Comparison of ENCODE assay signal across 10 cellular contexts in the genomic region with DNA sequence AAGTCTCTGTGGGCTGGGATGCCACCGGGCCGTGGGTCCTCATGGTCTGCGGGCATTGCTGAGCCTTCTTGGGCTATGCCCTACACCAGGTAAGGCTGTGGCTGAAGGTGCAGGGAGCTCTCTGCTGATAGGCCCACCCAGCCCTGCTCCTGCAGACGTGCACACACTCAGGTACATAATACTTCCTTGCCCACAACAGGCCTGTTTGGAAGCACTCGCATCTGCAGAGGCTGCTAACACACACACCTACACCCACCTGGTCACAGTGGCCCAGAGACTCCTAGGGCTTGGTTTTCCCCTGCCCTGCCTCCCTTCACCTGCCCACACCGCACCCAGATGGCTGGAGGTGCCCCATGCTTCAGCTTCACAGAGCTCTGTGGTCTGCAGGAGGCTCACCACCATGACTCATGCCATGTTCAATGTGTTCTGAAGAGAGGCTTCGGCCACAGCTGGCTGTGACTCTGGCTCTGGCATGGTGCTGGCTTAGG.
DNase-seq lines count a peak whose midpoint lies in the region; ATAC-seq and TF ChIP-seq lines count a peak whose summit lies in the region.
"Had no signal": no experiment of that assay in that cellular context is flagged by ENCODE, and none has a peak within 500 bp of the region (broad histone marks: within the 10 kb centered on the region; RNA-seq: fewer than 3 reads in every experiment).

No MANE protein-coding gene starts in this region.

- no peaks in the 10 kb centered on the region for H3K36me3 ChIP-seq in KMS-11 (ENCODE audit: insufficient read depth)
- H3K36me3 ChIP-seq: breast epithelium had no signal

- intact Hi-C loops in Calu3 (cut with micrococcal nuclease; ENCODE audit: unreplicated experiment) (no loop called here), lower leg skin (cut with DNase I; ENCODE audit: low total_unique reads) (no loop called here)

- ATAC-seq in activated T-helper 17 cell treated with anti-CD3 and anti-CD28 coated beads, Interleukin-2, amount 50 U/mL, for 72 hours (replicated peaks), result peak; percentile 95

- H3K4me1 Mint-ChIP-seq in Calu3 (ENCODE audit: low read depth, unreplicated experiment), result no peaks in the 10 kb centered on the region
- peaks cover 11% of the 10 kb centered on the region for H3K4me1 Mint-ChIP-seq in activated T-helper 17 cell treated with anti-CD3 and anti-CD28 coated beads, Interleukin-2, amount 50 U/mL, for 72 hours

- WGBS in lower leg skin, 2 donors, result 85 to 94% methylated on average over 7 of the region's 7 CpGs

- TF ChIP-seq CTCF in Calu3 (IDR thresholded peaks at IDR 0.05; ENCODE audit: unreplicated experiment) (no peak), KMS-11 (conservative IDR thresholded peaks at IDR 0.05; ENCODE audit: low read depth, low read length) (no peak), lower leg skin (IDR thresholded peaks at IDR 0.05) (no peak)

- H3K79me2 ChIP-seq in KMS-11 (ENCODE audit: insufficient read depth, low read depth), result peaks cover 13% of the 10 kb centered on the region; the same call in 1 of the 2 replicates

- H3K4me3 ChIP-seq in KMS-11 (IDR thresholded peaks at IDR 0.05; ENCODE audit: insufficient read depth, low read depth, low read length) (no peak overlapping the region), lower leg skin (ENCODE audit: low read depth, poor library complexity, severe bottlenecking) (no peak overlapping the region)
- H3K4me3 ChIP-seq: breast epithelium, lung had no signal

- H3K27me3 ChIP-seq in KMS-11 (ENCODE audit: insufficient read depth, low read depth), result no peaks in the 10 kb centered on the region
- H3K27me3 ChIP-seq: breast epithelium had no signal

- no peaks in the 10 kb centered on the region for H3K9me3 Mint-ChIP-seq in Calu3 (ENCODE audit: low read depth, unreplicated experiment)
- H3K9me3 Mint-ChIP-seq in activated T-helper 17 cell treated with anti-CD3 and anti-CD28 coated beads, Interleukin-2, amount 50 U/mL, for 72 hours, result no peaks in the 10 kb centered on the region

- H4K20me1 ChIP-seq in KMS-11 (ENCODE audit: insufficient read depth), result no peaks in the 10 kb centered on the region

- peaks cover 66% of the 10 kb centered on the region for H3K4me1 ChIP-seq in KMS-11 (ENCODE audit: low read depth, poor library complexity, severe bottlenecking)
- H3K4me1 ChIP-seq: breast epithelium had no signal

- no TSS peak for BruUV-seq in Calu3 (replicated peaks; lab: Mats Ljungman, UMichigan)

- no peaks in the 10 kb centered on the region for H3K36me3 Mint-ChIP-seq in Calu3 (ENCODE audit: insufficient read depth, unreplicated experiment)
- no peaks in the 10 kb centered on the region for H3K36me3 Mint-ChIP-seq in activated T-helper 17 cell treated with anti-CD3 and anti-CD28 coated beads, Interleukin-2, amount 50 U/mL, for 72 hours (ENCODE audit: low read depth)

- H3K27me3 Mint-ChIP-seq in Calu3 (ENCODE audit: unreplicated experiment), result peaks cover 31% of the 10 kb centered on the region
- H3K27me3 Mint-ChIP-seq in activated T-helper 17 cell treated with anti-CD3 and anti-CD28 coated beads, Interleukin-2, amount 50 U/mL, for 72 hours, result no peaks in the 10 kb centered on the region

- peak overlapping the region; percentile 58 for H3K27ac ChIP-seq in KMS-11
- H3K27ac ChIP-seq: breast epithelium had no signal

- H3K4me2 ChIP-seq in KMS-11, result peak overlapping the region; percentile 99

- CTCF ChIA-PET in Calu3 (lab: Charles Lee), result no interaction called here

- no peak overlapping the region for H3K4me3 Mint-ChIP-seq in Calu3 (ENCODE audit: low read depth, unreplicated experiment)
- peak overlapping the region; percentile 15 for H3K4me3 Mint-ChIP-seq in activated T-helper 17 cell treated with anti-CD3 and anti-CD28 coated beads, Interleukin-2, amount 50 U/mL, for 72 hours

- no peak overlapping the region for H2AFZ ChIP-seq in KMS-11 (ENCODE audit: low read depth)

- DNase-seq in Calu3, result peak; percentile 24
- peak; percentile 12 to 65 for DNase-seq in lower leg skin (ENCODE audit: low spot score in 2 of 2)
- DNase-seq in DMS153 (lab: John Stamatoyannopoulos, UW), result no peak
- DNase-seq in T1000 (lab: John Stamatoyannopoulos, UW), result no peak
- DNase-seq in NCI-H345 (lab: John Stamatoyannopoulos, UW), result no peak
- DNase-seq in iPS-NIHi7 (ENCODE audit: extremely low spot score), result no peak

- no peak for TF ChIP-seq POLR2A in lower leg skin (IDR thresholded peaks at IDR 0.05)

- no peak overlapping the region for H3K27ac Mint-ChIP-seq in Calu3 (ENCODE audit: unreplicated experiment)
- H3K27ac Mint-ChIP-seq in activated T-helper 17 cell treated with anti-CD3 and anti-CD28 coated beads, Interleukin-2, amount 50 U/mL, for 72 hours, result peak overlapping the region; percentile 66

- no peak overlapping the region; the same call in 1 of the 2 replicates for H3K9ac ChIP-seq in KMS-11

Comparison
In these comparisons a context has a peak if more than half of its experiments do, and no peak if none do; other contexts are left out.
1. DNase-seq: peak in Calu3 (single experiment) and lower leg skin (2 of 2); none in DMS153 (single experiment), T1000 (single experiment), NCI-H345 (single experiment) and iPS-NIHi7 (single experiment).